1 cellular context compared by ENCODE assay signal in genomic region chr11:2892215-2893020, GRCh38.
A peak's percentile ranks its signal among the peaks of the same experiment; 100 is the strongest.
TF ChIP-seq lines count a peak whose summit lies in the region.

No MANE protein-coding gene starts in this region.

TF ChIP-seq in K562, 482 proteins besides CTCF, POLR2A, EP300 and RAD21 (continued from another document and continues in another):
- peak; percentile 90 for TF ChIP-seq MGA (IDR thresholded peaks at IDR 0.05)
- peak; percentile 25; the same call in 1 of the 2 replicates for TF ChIP-seq ZBTB17 (CRISPR knock-in tag; IDR thresholded peaks at IDR 0.05)
- TF ChIP-seq EGR1 (conservative IDR thresholded peaks at IDR 0.05) = peak; percentile 67
- TF ChIP-seq, protein P1, sequence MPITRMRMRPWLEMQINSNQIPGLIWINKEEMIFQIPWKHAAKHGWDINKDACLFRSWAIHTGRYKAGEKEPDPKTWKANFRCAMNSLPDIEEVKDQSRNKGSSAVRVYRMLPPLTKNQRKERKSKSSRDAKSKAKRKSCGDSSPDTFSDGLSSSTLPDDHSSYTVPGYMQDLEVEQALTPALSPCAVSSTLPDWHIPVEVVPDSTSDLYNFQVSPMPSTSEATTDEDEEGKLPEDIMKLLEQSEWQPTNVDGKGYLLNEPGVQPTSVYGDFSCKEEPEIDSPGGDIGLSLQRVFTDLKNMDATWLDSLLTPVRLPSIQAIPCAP (CRISPR knock-in tag; IDR thresholded peaks at IDR 0.05; ENCODE audit: borderline replicate concordance) = peak; percentile 27; the same call in 1 of the 2 replicates
- 0 out of 2 replicates have a peak, but pooled peaks have one; percentile 40 for TF ChIP-seq NR4A1 (CRISPR knock-in tag; IDR thresholded peaks at IDR 0.05)
- TF ChIP-seq NR4A1 (tag; IDR thresholded peaks at IDR 0.05) = no peak
- TF ChIP-seq HDGF (IDR thresholded peaks at IDR 0.05) = peak; percentile 85; the same call in 1 of the 2 replicates
- peak; percentile 30 to 84 for TF ChIP-seq E2F6 (IDR thresholded peaks at IDR 0.05; ENCODE audit: borderline replicate concordance in 1 of 2, extremely low read depth in 1 of 2, insufficient read depth in 1 of 2, insufficient read length in 1 of 2, low read depth in 1 of 2, low read length in 1 of 2, poor library complexity in 1 of 2, severe bottlenecking in 1 of 2)
- TF ChIP-seq, protein P2, sequence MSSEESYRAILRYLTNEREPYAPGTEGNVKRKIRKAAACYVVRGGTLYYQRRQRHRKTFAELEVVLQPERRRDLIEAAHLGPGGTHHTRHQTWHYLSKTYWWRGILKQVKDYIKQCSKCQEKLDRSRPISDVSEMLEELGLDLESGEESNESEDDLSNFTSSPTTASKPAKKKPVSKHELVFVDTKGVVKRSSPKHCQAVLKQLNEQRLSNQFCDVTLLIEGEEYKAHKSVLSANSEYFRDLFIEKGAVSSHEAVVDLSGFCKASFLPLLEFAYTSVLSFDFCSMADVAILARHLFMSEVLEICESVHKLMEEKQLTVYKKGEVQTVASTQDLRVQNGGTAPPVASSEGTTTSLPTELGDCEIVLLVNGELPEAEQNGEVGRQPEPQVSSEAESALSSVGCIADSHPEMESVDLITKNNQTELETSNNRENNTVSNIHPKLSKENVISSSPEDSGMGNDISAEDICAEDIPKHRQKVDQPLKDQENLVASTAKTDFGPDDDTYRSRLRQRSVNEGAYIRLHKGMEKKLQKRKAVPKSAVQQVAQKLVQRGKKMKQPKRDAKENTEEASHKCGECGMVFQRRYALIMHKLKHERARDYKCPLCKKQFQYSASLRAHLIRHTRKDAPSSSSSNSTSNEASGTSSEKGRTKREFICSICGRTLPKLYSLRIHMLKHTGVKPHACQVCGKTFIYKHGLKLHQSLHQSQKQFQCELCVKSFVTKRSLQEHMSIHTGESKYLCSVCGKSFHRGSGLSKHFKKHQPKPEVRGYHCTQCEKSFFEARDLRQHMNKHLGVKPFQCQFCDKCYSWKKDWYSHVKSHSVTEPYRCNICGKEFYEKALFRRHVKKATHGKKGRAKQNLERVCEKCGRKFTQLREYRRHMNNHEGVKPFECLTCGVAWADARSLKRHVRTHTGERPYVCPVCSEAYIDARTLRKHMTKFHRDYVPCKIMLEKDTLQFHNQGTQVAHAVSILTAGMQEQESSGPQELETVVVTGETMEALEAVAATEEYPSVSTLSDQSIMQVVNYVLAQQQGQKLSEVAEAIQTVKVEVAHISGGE (CRISPR knock-in tag; IDR thresholded peaks at IDR 0.05) = peak in 2 of 3 experiments; percentile 82 to 97; a peak in 4 of 6 replicates
- TF ChIP-seq PHF20 (IDR thresholded peaks at IDR 0.05; ENCODE audit: partially characterized antibody) = peak; percentile 67
- peak; percentile 41; the same call in 1 of the 2 replicates for TF ChIP-seq HCFC1 (IDR thresholded peaks at IDR 0.05; ENCODE audit: low read depth, low read length)
- no peak for TF ChIP-seq ZNF76 (CRISPR knock-in tag; IDR thresholded peaks at IDR 0.05; ENCODE audit: borderline replicate concordance)
- peak; percentile 78 for TF ChIP-seq POLR2G (IDR thresholded peaks at IDR 0.05; ENCODE audit: low read depth, low read length)
- TF ChIP-seq MEF2A (IDR thresholded peaks at IDR 0.05; ENCODE audit: control insufficient read depth, low read depth, low read length) = no peak
- TF ChIP-seq PHF8 (IDR thresholded peaks at IDR 0.05; ENCODE audit: borderline replicate concordance, low read length) = peak; percentile 76; the same call in 1 of the 2 replicates
- no peak for TF ChIP-seq CREB1 (IDR thresholded peaks at IDR 0.05)
- TF ChIP-seq CREB1 (CRISPR knock-in tag; IDR thresholded peaks at IDR 0.05) = peak; percentile 50; the same call in 1 of the 2 replicates
- peak; percentile 63 to 79 for TF ChIP-seq MNT (conservative IDR thresholded peaks at IDR 0.05)
- TF ChIP-seq GABPB1 (CRISPR knock-in tag; IDR thresholded peaks at IDR 0.05) = peak; percentile 62
- peak; percentile 38 for TF ChIP-seq KDM5B (IDR thresholded peaks at IDR 0.05; ENCODE audit: insufficient replicate concordance, low read depth, low read length)
- TF ChIP-seq, protein P3, sequence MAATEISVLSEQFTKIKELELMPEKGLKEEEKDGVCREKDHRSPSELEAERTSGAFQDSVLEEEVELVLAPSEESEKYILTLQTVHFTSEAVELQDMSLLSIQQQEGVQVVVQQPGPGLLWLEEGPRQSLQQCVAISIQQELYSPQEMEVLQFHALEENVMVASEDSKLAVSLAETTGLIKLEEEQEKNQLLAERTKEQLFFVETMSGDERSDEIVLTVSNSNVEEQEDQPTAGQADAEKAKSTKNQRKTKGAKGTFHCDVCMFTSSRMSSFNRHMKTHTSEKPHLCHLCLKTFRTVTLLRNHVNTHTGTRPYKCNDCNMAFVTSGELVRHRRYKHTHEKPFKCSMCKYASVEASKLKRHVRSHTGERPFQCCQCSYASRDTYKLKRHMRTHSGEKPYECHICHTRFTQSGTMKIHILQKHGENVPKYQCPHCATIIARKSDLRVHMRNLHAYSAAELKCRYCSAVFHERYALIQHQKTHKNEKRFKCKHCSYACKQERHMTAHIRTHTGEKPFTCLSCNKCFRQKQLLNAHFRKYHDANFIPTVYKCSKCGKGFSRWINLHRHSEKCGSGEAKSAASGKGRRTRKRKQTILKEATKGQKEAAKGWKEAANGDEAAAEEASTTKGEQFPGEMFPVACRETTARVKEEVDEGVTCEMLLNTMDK (IDR thresholded peaks at IDR 0.05; ENCODE audit: borderline replicate concordance, insufficient read depth, low read depth, low read length, poor library complexity, severe bottlenecking) = peak; percentile 36
- TF ChIP-seq RBM22 (IDR thresholded peaks at IDR 0.05; ENCODE audit: low read depth, low read length, poor library complexity, severe bottlenecking) = peak; percentile 20
- no peak for TF ChIP-seq ID3 (CRISPR knock-in tag; IDR thresholded peaks at IDR 0.05)
- peak; percentile 23; the same call in 1 of the 2 replicates for TF ChIP-seq ID3 (tag; IDR thresholded peaks at IDR 0.05)
- TF ChIP-seq, protein P4, sequence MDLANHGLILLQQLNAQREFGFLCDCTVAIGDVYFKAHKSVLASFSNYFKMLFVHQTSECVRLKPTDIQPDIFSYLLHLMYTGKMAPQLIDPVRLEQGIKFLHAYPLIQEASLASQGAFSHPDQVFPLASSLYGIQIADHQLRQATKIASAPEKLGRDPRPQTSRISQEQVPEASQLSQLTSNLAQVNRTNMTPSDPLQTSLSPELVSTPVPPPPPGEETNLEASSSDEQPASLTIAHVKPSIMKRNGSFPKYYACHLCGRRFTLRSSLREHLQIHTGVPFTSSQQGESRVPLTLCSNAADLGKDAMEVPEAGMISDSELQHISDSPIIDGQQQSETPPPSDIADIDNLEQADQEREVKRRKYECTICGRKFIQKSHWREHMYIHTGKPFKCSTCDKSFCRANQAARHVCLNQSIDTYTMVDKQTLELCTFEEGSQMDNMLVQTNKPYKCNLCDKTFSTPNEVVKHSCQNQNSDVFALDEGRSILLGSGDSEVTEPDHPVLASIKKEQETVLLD (IDR thresholded peaks at IDR 0.05) = peak; percentile 4; the same call in 1 of the 2 replicates
- TF ChIP-seq SP1 (CRISPR knock-in tag; IDR thresholded peaks at IDR 0.05) = peak; percentile 73; the same call in 1 of the 2 replicates
- peak; percentile 71; the same call in 1 of the 2 replicates for TF ChIP-seq FOXP1 (CRISPR knock-in tag; IDR thresholded peaks at IDR 0.05)
- TF ChIP-seq POLR2AphosphoS5 (IDR thresholded peaks at IDR 0.05; ENCODE audit: control insufficient read depth, insufficient read depth, low read depth, low read length) = no peak
- no peak for TF ChIP-seq NR1H2 (CRISPR knock-in tag; IDR thresholded peaks at IDR 0.05)
